Comparison of ENCODE assay signal across 26 cellular contexts in genomic region chr10:12801214-12802087, GRCh38.
"Had no signal": no experiment of that assay in that cellular context is flagged by ENCODE, and none has a peak within 500 bp of the region (broad histone marks: within the 10 kb centered on the region; RNA-seq: fewer than 3 reads in every experiment).

No MANE protein-coding gene starts in this region.

- H3K36me3 Mint-ChIP-seq: WTC11 had no signal

- H3K27me3 ChIP-seq: breast epithelium, neural progenitor cell, stomach, suprapubic skin, tibial nerve, vagina had no signal

- H3K4me1 Mint-ChIP-seq: activated T-helper 17 cell treated with anti-CD3 and anti-CD28 coated beads, Interleukin-2, amount 50 U/mL, for 72 hours; naive thymus-derived CD4-positive, alpha-beta T cell; stimulated activated memory B cell treated with anti-CD40 and anti-IgM and Interleukin-4, amounts not matched to agents 10 μg/mL and 1 μg/mL and 100 μg/mL, for 72 hours had no signal

- H3K27me3 Mint-ChIP-seq: activated naive CD8-positive, alpha-beta T cell; activated T-cell treated with anti-CD3 and anti-CD28 coated beads, Interleukin-2, amount 50 U/mL, for 24 hours; activated T-helper 17 cell treated with anti-CD3 and anti-CD28 coated beads, Interleukin-2, amount 50 U/mL, for 72 hours; naive thymus-derived CD4-positive, alpha-beta T cell; stimulated activated memory B cell treated with anti-CD40 and anti-IgM and Interleukin-4, amounts not matched to agents 10 μg/mL and 1 μg/mL and 100 μg/mL, for 72 hours had no signal

- H3K27ac ChIP-seq: breast epithelium, coronary artery, lower lobe of right lung, neural progenitor cell, stomach, suprapubic skin, tibial nerve, vagina had no signal

- H3K9me3 Mint-ChIP-seq: activated T-cell treated with anti-CD3 and anti-CD28 coated beads, Interleukin-2, amount 50 U/mL, for 24 hours; activated T-helper 17 cell treated with anti-CD3 and anti-CD28 coated beads, Interleukin-2, amount 50 U/mL, for 72 hours; naive thymus-derived CD4-positive, alpha-beta T cell; neural progenitor cell; stimulated activated memory B cell treated with anti-CD40 and anti-IgM and Interleukin-4, amounts not matched to agents 10 μg/mL and 1 μg/mL and 100 μg/mL, for 72 hours; WTC11 had no signal

- H3K9ac ChIP-seq: neural progenitor cell had no signal

- H3K27ac Mint-ChIP-seq: activated naive CD8-positive, alpha-beta T cell; activated T-cell treated with anti-CD3 and anti-CD28 coated beads, Interleukin-2, amount 50 U/mL, for 24 hours; activated T-helper 17 cell treated with anti-CD3 and anti-CD28 coated beads, Interleukin-2, amount 50 U/mL, for 72 hours; naive thymus-derived CD4-positive, alpha-beta T cell; neural progenitor cell; stimulated activated memory B cell treated with anti-CD40 and anti-IgM and Interleukin-4, amounts not matched to agents 10 μg/mL and 1 μg/mL and 100 μg/mL, for 72 hours; WTC11 had no signal

- H2AFZ ChIP-seq: neural progenitor cell had no signal

- H3K4me1 ChIP-seq: breast epithelium, lower lobe of right lung, suprapubic skin, tibial nerve had no signal

- H3K36me3 ChIP-seq: breast epithelium, lower lobe of right lung, neural progenitor cell, stomach, suprapubic skin, vagina had no signal

- H3K9me3 ChIP-seq: breast epithelium, lower lobe of right lung, stomach, suprapubic skin, tibial nerve, vagina had no signal

- DNase-seq: activated CD4-positive, alpha-beta T cell treated with anti-CD3 and anti-CD28 coated beads, Interleukin-2, amount 50 U/mL, for 4 hours; activated CD8-positive, alpha-beta memory T cell treated with anti-CD3 and anti-CD28 coated beads for 24 hours; activated CD8-positive, alpha-beta memory T cell treated with anti-CD3 and anti-CD28 coated beads, Interleukin-2, amount 50 U/mL, for 4 hours; activated T-cell treated with anti-CD3 and anti-CD28 coated beads, Interleukin-2, amount 50 U/mL, for 24 hours; cerebellar nuclear complex; islet precursor cell; lower lobe of right lung; naive thymus-derived CD4-positive, alpha-beta T cell; posterior cingulate gyrus; stimulated activated CD4-positive, alpha-beta T cell treated with anti-CD3 and anti-CD28 coated beads, Interleukin-15, amount 100 ng/mL, for 24 hours; stomach; T-helper 1 cell; T-helper 9 cell had no signal

- H3K4me3 ChIP-seq: breast epithelium, coronary artery, lower lobe of right lung, neural progenitor cell, smooth muscle cell, stomach, suprapubic skin, tibial nerve, vagina had no signal

- H3K4me3 Mint-ChIP-seq: activated naive CD8-positive, alpha-beta T cell; activated T-cell treated with anti-CD3 and anti-CD28 coated beads, Interleukin-2, amount 50 U/mL, for 24 hours; activated T-helper 17 cell treated with anti-CD3 and anti-CD28 coated beads, Interleukin-2, amount 50 U/mL, for 72 hours; naive thymus-derived CD4-positive, alpha-beta T cell; neural progenitor cell; stimulated activated memory B cell treated with anti-CD40 and anti-IgM and Interleukin-4, amounts not matched to agents 10 μg/mL and 1 μg/mL and 100 μg/mL, for 72 hours; WTC11 had no signal

- FAIRE-seq: frontal cortex had no signal

- H3K4me2 ChIP-seq: neural progenitor cell, smooth muscle cell had no signal

- ATAC-seq: activated T-helper 17 cell treated with anti-CD3 and anti-CD28 coated beads, Interleukin-2, amount 50 U/mL, for 72 hours; lower lobe of right lung; naive thymus-derived CD4-positive, alpha-beta T cell; sciatic nerve; stimulated activated memory B cell treated with anti-CD40 and anti-IgM and Interleukin-4, amounts not matched to agents 10 μg/mL and 1 μg/mL and 100 μg/mL, for 72 hours; WTC11 had no signal
